ENCODE assay signal across 21 cellular contexts in the genomic region with DNA sequence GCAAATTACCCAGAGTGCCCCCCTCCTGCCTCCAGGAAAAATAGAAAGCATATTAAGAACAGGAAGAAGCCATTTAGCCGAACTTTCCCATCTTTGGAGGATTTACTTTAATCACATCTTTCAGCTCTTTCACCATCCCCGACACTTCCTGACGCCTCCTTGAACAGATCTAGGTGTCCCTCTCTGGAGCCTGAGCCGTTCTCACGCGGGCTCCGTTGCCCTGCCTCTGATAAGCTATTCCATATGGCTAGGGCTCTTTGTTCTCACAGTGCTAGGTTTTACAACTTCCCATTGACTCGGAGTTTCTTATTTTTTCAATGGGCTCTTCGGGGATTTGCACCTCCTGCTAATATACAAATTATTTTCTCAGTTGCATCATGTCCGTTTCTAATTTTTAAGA.
"Had no signal": no experiment of that assay in that cellular context is flagged by ENCODE, and none has a peak within 500 bp of the region (broad histone marks: within the 10 kb centered on the region; RNA-seq: fewer than 3 reads in every experiment).

No MANE protein-coding gene starts in this region.

- H3K27me3 Mint-ChIP-seq: activated CD4-positive, alpha-beta T cell treated with anti-CD3 and anti-CD28 coated beads, Interleukin-2, amount 10 ng/mL, durations not matched to agents 24 days and 14 days; central memory CD8-positive, alpha-beta T cell; stimulated activated memory B cell treated with anti-CD40 and anti-IgM and Interleukin-4, amounts not matched to agents 10 μg/mL and 1 μg/mL and 100 μg/mL, for 72 hours had no signal

- H3K4me3 Mint-ChIP-seq: activated CD4-positive, alpha-beta T cell treated with anti-CD3 and anti-CD28 coated beads, Interleukin-2, amount 10 ng/mL, durations not matched to agents 24 days and 14 days; activated CD8-positive, alpha-beta T cell treated with anti-CD3 and anti-CD28 coated beads, Interleukin-2, amount 10 ng/mL, durations not matched to agents 7 days and 5 days; activated naive CD4-positive, alpha-beta T cell treated with anti-CD3 and anti-CD28 coated beads for 36 hours; activated naive CD8-positive, alpha-beta T cell treated with anti-CD3 and anti-CD28 coated beads, Interleukin-2, amount 50 U/mL, for 24 hours; activated T-cell treated with anti-CD3 and anti-CD28 coated beads, Interleukin-2, amount 50 U/mL, for 24 hours; central memory CD8-positive, alpha-beta T cell; stimulated activated memory B cell treated with anti-CD40 and anti-IgM and Interleukin-4, amounts not matched to agents 10 μg/mL and 1 μg/mL and 100 μg/mL, for 72 hours had no signal

- H3K4me1 Mint-ChIP-seq: activated CD4-positive, alpha-beta T cell treated with anti-CD3 and anti-CD28 coated beads, Interleukin-2, amount 10 ng/mL, durations not matched to agents 24 days and 14 days; activated naive CD8-positive, alpha-beta T cell treated with anti-CD3 and anti-CD28 coated beads, Interleukin-2, amount 50 U/mL, for 24 hours; central memory CD8-positive, alpha-beta T cell; stimulated activated memory B cell treated with anti-CD40 and anti-IgM and Interleukin-4, amounts not matched to agents 10 μg/mL and 1 μg/mL and 100 μg/mL, for 72 hours had no signal

- H3K9me3 Mint-ChIP-seq: activated CD4-positive, alpha-beta T cell treated with anti-CD3 and anti-CD28 coated beads, Interleukin-2, amount 10 ng/mL, durations not matched to agents 24 days and 14 days; activated naive CD4-positive, alpha-beta T cell treated with anti-CD3 and anti-CD28 coated beads for 36 hours; activated naive CD8-positive, alpha-beta T cell treated with anti-CD3 and anti-CD28 coated beads, Interleukin-2, amount 50 U/mL, for 24 hours; activated T-cell treated with anti-CD3 and anti-CD28 coated beads, Interleukin-2, amount 50 U/mL, for 24 hours; activated T-helper 2 cell treated with anti-CD3 and anti-CD28 coated beads, Interferon-gamma antibody, Interleukin-2, Interleukin-4, amounts not matched to agents 10 μg/mL and 5 μg/mL and 100 μg/mL, durations not matched to agents 14 hours and 24 hours and 36 hours; central memory CD8-positive, alpha-beta T cell had no signal

- ATAC-seq: activated CD8-positive, alpha-beta T cell treated with anti-CD3 and anti-CD28 coated beads, Interleukin-2, amount 10 ng/mL, durations not matched to agents 7 days and 5 days; activated naive CD8-positive, alpha-beta T cell treated with anti-CD3 and anti-CD28 coated beads, Interleukin-2, amount 50 U/mL, for 24 hours; esophagus mucosa; left cardiac atrium; stimulated activated memory B cell treated with anti-CD40 and anti-IgM and Interleukin-4, amounts not matched to agents 10 μg/mL and 1 μg/mL and 100 μg/mL, for 72 hours had no signal

- H3K27me3 ChIP-seq: right atrium auricular region, testis, upper lobe of left lung had no signal

- H3K4me3 ChIP-seq: coronary artery, prostate gland, right atrium auricular region, skin epidermis, testis, upper lobe of left lung had no signal

- H3K36me3 ChIP-seq: prostate gland, right atrium auricular region, upper lobe of left lung had no signal

- H3K36me3 Mint-ChIP-seq: stimulated activated memory B cell treated with anti-CD40 and anti-IgM and Interleukin-4, amounts not matched to agents 10 μg/mL and 1 μg/mL and 100 μg/mL, for 72 hours had no signal

- H3K27ac ChIP-seq: coronary artery, prostate gland, right atrium auricular region, skin epidermis, testis, upper lobe of left lung had no signal

- H3K27ac Mint-ChIP-seq: activated CD4-positive, alpha-beta T cell treated with anti-CD3 and anti-CD28 coated beads, Interleukin-2, amount 10 ng/mL, durations not matched to agents 24 days and 14 days; activated CD8-positive, alpha-beta T cell treated with anti-CD3 and anti-CD28 coated beads, Interleukin-2, amount 10 ng/mL, durations not matched to agents 7 days and 5 days; activated naive CD4-positive, alpha-beta T cell treated with anti-CD3 and anti-CD28 coated beads for 36 hours; activated naive CD8-positive, alpha-beta T cell treated with anti-CD3 and anti-CD28 coated beads, Interleukin-2, amount 50 U/mL, for 24 hours; activated T-cell treated with anti-CD3 and anti-CD28 coated beads, Interleukin-2, amount 50 U/mL, for 24 hours; activated T-helper 2 cell treated with anti-CD3 and anti-CD28 coated beads, Interferon-gamma antibody, Interleukin-2, Interleukin-4, amounts not matched to agents 10 μg/mL and 5 μg/mL and 100 μg/mL, durations not matched to agents 14 hours and 24 hours and 36 hours; stimulated activated memory B cell treated with anti-CD40 and anti-IgM and Interleukin-4, amounts not matched to agents 10 μg/mL and 1 μg/mL and 100 μg/mL, for 72 hours had no signal

- H3K9me3 ChIP-seq: prostate gland, right atrium auricular region, testis, upper lobe of left lung had no signal

- DNase-seq: activated CD4-positive, alpha-beta T cell treated with anti-CD3 and anti-CD28 coated beads, Interleukin-2, amount 10 ng/mL, durations not matched to agents 24 days and 14 days; activated CD8-positive, alpha-beta T cell treated with anti-CD3 and anti-CD28 coated beads, Interleukin-2, amount 10 ng/mL, durations not matched to agents 7 days and 5 days; activated naive CD4-positive, alpha-beta T cell treated with anti-CD3 and anti-CD28 coated beads for 36 hours; activated naive CD8-positive, alpha-beta T cell treated with anti-CD3 and anti-CD28 coated beads, Interleukin-2, amount 50 U/mL, for 24 hours; activated T-cell treated with anti-CD3 and anti-CD28 coated beads, Interleukin-2, amount 50 U/mL, for 24 hours; anterior cingulate cortex; left cardiac atrium; midbrain; stimulated activated CD4-positive, alpha-beta T cell treated with anti-CD3 and anti-CD28 coated beads, Interleukin-4, amount 100 ng/mL, for 24 hours; T-helper 1 cell; T1000; testis; upper lobe of left lung had no signal

- H3K4me1 ChIP-seq: prostate gland, right atrium auricular region, testis, upper lobe of left lung had no signal
